ENCODE assay signal across 18 cellular contexts in the genomic region with DNA sequence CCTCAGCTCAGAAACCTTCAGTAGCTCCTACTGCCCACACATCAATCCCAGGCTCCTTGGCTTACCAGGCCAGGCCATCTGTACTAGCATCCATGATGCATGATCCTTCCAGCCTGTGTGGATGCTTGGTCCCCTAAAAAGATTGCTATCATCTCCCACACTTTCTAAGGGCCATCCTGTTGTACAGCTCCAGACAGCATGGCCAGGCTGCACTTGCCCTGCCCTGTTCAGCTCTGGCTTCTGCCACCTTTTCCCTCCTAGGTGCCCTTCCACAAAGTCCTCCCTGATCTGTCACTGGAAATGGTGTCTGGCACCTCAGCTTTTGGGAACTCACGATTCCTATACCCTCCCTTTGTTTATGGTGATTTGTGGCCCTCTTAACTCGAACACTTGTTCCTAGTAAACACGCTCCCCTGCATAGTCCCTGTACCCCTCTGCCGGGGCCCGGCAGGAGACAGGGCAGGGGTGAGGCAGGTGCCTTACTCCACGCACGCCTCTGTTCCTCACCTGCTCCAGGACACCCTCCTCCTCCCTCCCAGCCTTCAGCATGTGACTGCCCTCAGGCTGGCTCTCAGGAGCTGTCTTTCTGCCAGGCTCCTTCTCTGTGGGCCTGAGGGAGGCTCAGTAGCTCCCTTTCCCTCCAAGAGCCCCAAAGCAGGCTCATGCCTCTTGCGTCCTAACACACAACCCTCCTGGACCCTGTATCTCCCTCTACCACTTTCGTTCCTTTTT.
DNase-seq lines count a peak whose midpoint lies in the region; ATAC-seq and TF ChIP-seq lines count a peak whose summit lies in the region.
"Had no signal": no experiment of that assay in that cellular context is flagged by ENCODE, and none has a peak within 500 bp of the region (broad histone marks: within the 10 kb centered on the region; RNA-seq: fewer than 3 reads in every experiment).

No MANE protein-coding gene starts in this region.

- intact Hi-C loops in heart left ventricle (cut with DNase I) (no loop called here), right cardiac atrium (cut with DNase I) (no loop called here), HCT116 (cut with micrococcal nuclease) (no loop called here), left ventricle myocardium inferior (cut with micrococcal nuclease) (no loop called here), upper lobe of right lung (cut with DNase I) (no loop called here), mucosa of descending colon (cut with DNase I, micrococcal nuclease) (no loop called here)

- H3K4me2 ChIP-seq in HCT116 (ENCODE audit: low read length), result no peak overlapping the region
- H3K4me2 ChIP-seq: KMS-11 had no signal

- RAD21 ChIA-PET in HCT116 (lab: Charles Lee; ENCODE audit: low non-redundant PET in 1 of 2, low total read pairs in 2 of 2, uncharacterized antibody in 2 of 2, unreplicated experiment in 2 of 2), result no interaction called here

- H2AFZ ChIP-seq in HCT116 (ENCODE audit: low read depth, low read length, poor library complexity, severe bottlenecking), result no peak overlapping the region

- no peaks in the 10 kb centered on the region for H3K79me2 ChIP-seq in HCT116 (ENCODE audit: insufficient read depth, low read length)

- CTCF ChIA-PET in HCT116 (lab: Charles Lee), result interaction anchor here (1.0 to 1.3 kb wide), 2 partner anchors 102 to 229 kb away, joined by 3 to 4 read pairs; no protein-coding TSS in a partner anchor

- POLR2A ChIA-PET in HCT116 (lab: Charles Lee), result interaction anchor here (0.9 kb wide), 1 partner anchor 11 kb away, joined by 3 read pairs; no protein-coding TSS in a partner anchor

- H3K27me3 ChIP-seq in heart left ventricle (no peaks in the 10 kb centered on the region), right cardiac atrium (ENCODE audit: control insufficient read depth, insufficient read depth) (no peaks in the 10 kb centered on the region), HCT116 (ENCODE audit: insufficient read depth, low read length) (no peaks in the 10 kb centered on the region), left ventricle myocardium inferior (ENCODE audit: low read depth) (no peaks in the 10 kb centered on the region), upper lobe of right lung (no peaks in the 10 kb centered on the region)

- H3K4me3 ChIP-seq in heart left ventricle, result no peak overlapping the region
- no peak overlapping the region for H3K4me3 ChIP-seq in right cardiac atrium (ENCODE audit: low read length)
- no peak overlapping the region for H3K4me3 ChIP-seq in HCT116 (replicated peaks in 1 of 2; ENCODE audit: low read depth in 1 of 2, low read length in 2 of 2)
- H3K4me3 ChIP-seq in left ventricle myocardium inferior, result no peak overlapping the region
- no peak overlapping the region for H3K4me3 ChIP-seq in upper lobe of right lung
- H3K4me3 ChIP-seq in mucosa of descending colon, result no peak overlapping the region

- DNase-seq in heart left ventricle, result peak in 2 of 5 donors; percentile 28 to 43
- DNase-seq in right cardiac atrium, result no peak
- no peak for DNase-seq in HCT116 (ENCODE audit: low read depth, low spot score)
- DNase-seq in left ventricle myocardium inferior, result no peak
- DNase-seq in upper lobe of right lung, result no peak
- no peak for DNase-seq in mucosa of descending colon
- DNase-seq: AML-193, DND-41, GDM1, HFFc6, MV-4-11, NCI-H1417 treated with DMSO at 0.1 percent for 48 hours, NCI-H1930, NCI-H2171, RPMI8226 had no signal

- TF ChIP-seq CTCF in heart left ventricle (IDR thresholded peaks at IDR 0.05) (no peak), HCT116 (IDR thresholded peaks at IDR 0.05 in 2 of 3, conservative IDR thresholded peaks at IDR 0.05 in 1 of 3; ENCODE audit: borderline replicate concordance in 1 of 3, insufficient read depth in 1 of 3, low read depth in 2 of 3, low read length in 2 of 3) (no peak), left ventricle myocardium inferior (IDR thresholded peaks at IDR 0.05; ENCODE audit: borderline replicate concordance) (no peak), upper lobe of right lung (IDR thresholded peaks at IDR 0.05) (no peak), mucosa of descending colon (IDR thresholded peaks at IDR 0.05) (no peak)

- peak in 3 of 4 donors; percentile 17 to 58 (median 29) for ATAC-seq in heart left ventricle
- no peak for ATAC-seq in right cardiac atrium
- peak; percentile 6; the same call in 1 of the 2 replicates for ATAC-seq in HCT116
- peak; percentile 8 for ATAC-seq in upper lobe of right lung
- ATAC-seq in mucosa of descending colon, result no peak
- no peak for ATAC-seq in HG03442 (IDR thresholded peaks at IDR 0.05; ENCODE audit: unreplicated experiment)

- H3K36me3 ChIP-seq in heart left ventricle, result no peaks in the 10 kb centered on the region
- no peaks in the 10 kb centered on the region for H3K36me3 ChIP-seq in HCT116 (ENCODE audit: control insufficient read depth in 1 of 2, insufficient read depth in 2 of 2, low read length in 2 of 2)
- no peaks in the 10 kb centered on the region for H3K36me3 ChIP-seq in left ventricle myocardium inferior
- H3K36me3 ChIP-seq in upper lobe of right lung, result no peaks in the 10 kb centered on the region
- H3K36me3 ChIP-seq in mucosa of descending colon (ENCODE audit: low read depth), result no peaks in the 10 kb centered on the region

- H3K9me2 ChIP-seq in HCT116 (ENCODE audit: insufficient read depth), result no peaks in the 10 kb centered on the region

- no peak overlapping the region for H3K9ac ChIP-seq in HCT116 (ENCODE audit: low read length)
- H3K9ac ChIP-seq: KMS-11 had no signal

- no TSS peak for BruUV-seq in HCT116 (replicated peaks; lab: Mats Ljungman, UMichigan)

- 65 to 69% (median 66%) methylated on average over 9 of the region's 9 CpGs for WGBS in heart left ventricle, 4 donors
- WGBS in right cardiac atrium, result 73% methylated on average over 9 of the region's 9 CpGs

- peaks cover 0 to 45% (median 12%) of the 10 kb centered on the region in 12 donors for H3K4me1 ChIP-seq in heart left ventricle
- H3K4me1 ChIP-seq in right cardiac atrium (ENCODE audit: control insufficient read depth, insufficient read depth, low read length), result peaks cover 4% of the 10 kb centered on the region
- no peaks in the 10 kb centered on the region for H3K4me1 ChIP-seq in HCT116 (ENCODE audit: control insufficient read depth in 1 of 2, insufficient read depth in 2 of 2, low read length in 2 of 2)
- H3K4me1 ChIP-seq in left ventricle myocardium inferior, result peaks cover 54% of the 10 kb centered on the region
- H3K4me1 ChIP-seq in upper lobe of right lung, result peaks cover 3% of the 10 kb centered on the region
- H3K4me1 ChIP-seq in mucosa of descending colon (ENCODE audit: low read depth), result no peaks in the 10 kb centered on the region

- no peak for TF ChIP-seq RAD21 in HCT116 (IDR thresholded peaks at IDR 0.05; ENCODE audit: low read depth)

- H3K9me3 ChIP-seq in heart left ventricle, result no peaks in the 10 kb centered on the region
- H3K9me3 ChIP-seq in right cardiac atrium (ENCODE audit: control insufficient read depth, low read length), result no peaks in the 10 kb centered on the region
- H3K9me3 ChIP-seq in HCT116 (ENCODE audit: control insufficient read depth in 1 of 2, insufficient read depth in 1 of 2, low read depth in 1 of 2, low read length in 2 of 2), result no peaks in the 10 kb centered on the region
- H3K9me3 ChIP-seq in left ventricle myocardium inferior (replicated peaks), result no peaks in the 10 kb centered on the region
- no peaks in the 10 kb centered on the region for H3K9me3 ChIP-seq in upper lobe of right lung
- H3K9me3 ChIP-seq in mucosa of descending colon, result no peaks in the 10 kb centered on the region

- H3K27ac ChIP-seq in heart left ventricle, result peak overlapping the region in 1 of 12 donors; percentile 15
- H3K27ac ChIP-seq in right cardiac atrium (ENCODE audit: low read length), result no peak overlapping the region
- no peak overlapping the region for H3K27ac ChIP-seq in HCT116 (ENCODE audit: low read depth, low read length)
- peak overlapping the region; percentile 51 for H3K27ac ChIP-seq in left ventricle myocardium inferior (replicated peaks)
- H3K27ac ChIP-seq in upper lobe of right lung, result no peak overlapping the region
- H3K27ac ChIP-seq: HL-60, KMS-11 had no signal

- no peak for TF ChIP-seq POLR2A in heart left ventricle (IDR thresholded peaks at IDR 0.05)
- no peak for TF ChIP-seq POLR2A in HCT116 (IDR thresholded peaks at IDR 0.05; ENCODE audit: borderline replicate concordance, extremely low read depth, insufficient read depth, insufficient read length)

- H4K20me1 ChIP-seq in HCT116 (ENCODE audit: insufficient read depth), result no peaks in the 10 kb centered on the region

TF ChIP-seq in HCT116, 20 proteins besides CTCF, POLR2A, EP300 and RAD21 (continues in another document):
- TF ChIP-seq SRF (IDR thresholded peaks at IDR 0.05; ENCODE audit: low read depth) (no peak), EGR1 (IDR thresholded peaks at IDR 0.05; ENCODE audit: low read depth) (no peak), ZNF274 (IDR thresholded peaks at IDR 0.05; ENCODE audit: low read depth, low read length) (no peak), SP1 (IDR thresholded peaks at IDR 0.05; ENCODE audit: low read depth) (no peak), YY1 (IDR thresholded peaks at IDR 0.05; ENCODE audit: extremely low read depth, insufficient replicate concordance, low read depth, low read length) (no peak), EZH2 (IDR thresholded peaks at IDR 0.05) (no peak), TCF7L2 (IDR thresholded peaks at IDR 0.05; ENCODE audit: borderline replicate concordance, extremely low read depth, insufficient read depth, insufficient read length) (no peak), ELF1 (IDR thresholded peaks at IDR 0.05; ENCODE audit: borderline replicate concordance, low read depth) (no peak)
- TF ChIP-seq, protein P1, sequence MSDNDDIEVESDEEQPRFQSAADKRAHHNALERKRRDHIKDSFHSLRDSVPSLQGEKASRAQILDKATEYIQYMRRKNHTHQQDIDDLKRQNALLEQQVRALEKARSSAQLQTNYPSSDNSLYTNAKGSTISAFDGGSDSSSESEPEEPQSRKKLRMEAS (IDR thresholded peaks at IDR 0.05), result no peak

Comparison
In these comparisons a context has a peak if more than half of its experiments do, and no peak if none do; other contexts are left out.
1. ATAC-seq: peak in heart left ventricle (3 of 4), HCT116 (single experiment) and upper lobe of right lung (single experiment); none in right cardiac atrium (0 of 2), mucosa of descending colon (single experiment) and HG03442 (single experiment).